Comparison of ENCODE assay signal across 1 cellular context in the genomic region with DNA sequence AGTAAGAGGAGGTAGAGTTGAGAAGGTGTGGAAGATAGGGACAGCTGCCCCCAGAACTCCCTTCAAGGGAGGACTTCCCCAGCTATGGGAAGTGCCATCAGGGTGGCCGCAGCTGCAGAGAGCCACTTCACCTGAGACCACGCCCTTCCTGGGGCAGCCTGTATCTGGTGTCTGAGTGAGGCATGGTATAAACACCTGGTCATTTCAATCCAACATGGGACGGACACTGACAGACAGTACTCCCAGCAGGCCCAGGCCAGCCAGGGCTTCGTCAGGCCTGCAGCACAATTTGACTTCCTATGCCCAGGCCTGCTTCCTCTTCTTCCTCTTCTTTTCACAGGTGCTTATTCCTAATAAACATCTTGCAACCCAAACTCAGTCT.
TF ChIP-seq lines count a peak whose summit lies in the region.

No MANE protein-coding gene starts in this region.

TF ChIP-seq in IMR-90, 13 proteins besides CTCF, POLR2A, EP300 and RAD21:
- TF ChIP-seq CHD1 (IDR thresholded peaks at IDR 0.05; ENCODE audit: low read depth, low read length), result no peak
- TF ChIP-seq MXI1 (IDR thresholded peaks at IDR 0.05; ENCODE audit: borderline replicate concordance, low read depth, low read length), result no peak
- TF ChIP-seq SMC3 (IDR thresholded peaks at IDR 0.05; ENCODE audit: low read depth, low read length), result no peak
- no peak for TF ChIP-seq NFE2L2 (IDR thresholded peaks at IDR 0.05; ENCODE audit: low read depth, low read length)
- no peak for TF ChIP-seq MAZ (IDR thresholded peaks at IDR 0.05; ENCODE audit: borderline replicate concordance, low read depth, low read length)
- no peak for TF ChIP-seq ELK1 (IDR thresholded peaks at IDR 0.05; ENCODE audit: borderline replicate concordance, low read depth, low read length)
- TF ChIP-seq RFX5 (IDR thresholded peaks at IDR 0.05; ENCODE audit: low read depth, low read length), result no peak
- no peak for TF ChIP-seq RCOR1 (IDR thresholded peaks at IDR 0.05; ENCODE audit: insufficient replicate concordance, low read length)
- no peak for TF ChIP-seq BHLHE40 (IDR thresholded peaks at IDR 0.05; ENCODE audit: low read depth, low read length)
- no peak for TF ChIP-seq FOS (IDR thresholded peaks at IDR 0.05; ENCODE audit: low read depth, low read length)
- TF ChIP-seq, protein P1, sequence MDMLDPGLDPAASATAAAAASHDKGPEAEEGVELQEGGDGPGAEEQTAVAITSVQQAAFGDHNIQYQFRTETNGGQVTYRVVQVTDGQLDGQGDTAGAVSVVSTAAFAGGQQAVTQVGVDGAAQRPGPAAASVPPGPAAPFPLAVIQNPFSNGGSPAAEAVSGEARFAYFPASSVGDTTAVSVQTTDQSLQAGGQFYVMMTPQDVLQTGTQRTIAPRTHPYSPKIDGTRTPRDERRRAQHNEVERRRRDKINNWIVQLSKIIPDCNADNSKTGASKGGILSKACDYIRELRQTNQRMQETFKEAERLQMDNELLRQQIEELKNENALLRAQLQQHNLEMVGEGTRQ (IDR thresholded peaks at IDR 0.05; ENCODE audit: low read depth, low read length), result no peak
- no peak for TF ChIP-seq MAFK (IDR thresholded peaks at IDR 0.05; ENCODE audit: low read depth, low read length)
- TF ChIP-seq CEBPB (IDR thresholded peaks at IDR 0.05; ENCODE audit: low read depth, low read length), result no peak
